ENCODE assay signal across 9 cellular contexts in genomic region chr7:27200761-27201230, GRCh38. TPM values are rescaled to one million over a fixed set of nuclear protein-coding genes. Genes with fewer than 3 reads are reported as not detected.
A peak's percentile ranks its signal among the peaks of the same experiment; 100 is the strongest.
DNase-seq lines count a peak whose midpoint lies in the region; ATAC-seq and TF ChIP-seq lines count a peak whose summit lies in the region.
"Had no signal": no experiment of that assay in that cellular context is flagged by ENCODE, and none has a peak within 500 bp of the region (broad histone marks: within the 10 kb centered on the region; RNA-seq: fewer than 3 reads in every experiment).

No MANE protein-coding gene starts in this region.

- peaks cover 42% of the 10 kb centered on the region for H3K4me1 Mint-ChIP-seq in CD8-positive, alpha-beta T cell (ENCODE audit: low read depth)
- H3K4me1 Mint-ChIP-seq in brain (peaks cover 21% of the 10 kb centered on the region), nephron progenitor cell (peaks cover 23% of the 10 kb centered on the region)

- TF ChIP-seq POLR2A in thyroid gland (IDR thresholded peaks at IDR 0.05), result no peak

- H3K9me3 Mint-ChIP-seq in CD8-positive, alpha-beta T cell, result no peaks in the 10 kb centered on the region
- peaks cover 0 to 2% (median 0%) of the 10 kb centered on the region in 5 experiments for H3K9me3 Mint-ChIP-seq in brain
- H3K9me3 Mint-ChIP-seq in nephron progenitor cell, result no peaks in the 10 kb centered on the region
- H3K9me3 Mint-ChIP-seq: activated T-helper 2 cell treated with anti-CD3 and anti-CD28 coated beads, Interferon-gamma antibody, Interleukin-2, Interleukin-4, amounts not matched to agents 10 μg/mL and 5 μg/mL and 100 μg/mL, durations not matched to agents 14 hours and 24 hours and 36 hours had no signal

- POLR2A ChIA-PET in CD8-positive, alpha-beta T cell (lab: Charles Lee), result no interaction called here

- peaks cover 42% of the 10 kb centered on the region for H3K4me1 ChIP-seq in CD8-positive, alpha-beta T cell (ENCODE audit: insufficient read depth, low read length)
- H3K4me1 ChIP-seq in thyroid gland, result peaks cover 9 to 37% of the 10 kb centered on the region in 2 donors

- CTCF ChIA-PET in CD8-positive, alpha-beta T cell (lab: Charles Lee), result interaction anchor here (3.1 kb wide), 1 partner anchor 10 kb away, joined by 12 read pairs; no protein-coding TSS in a partner anchor

- H3K27ac Mint-ChIP-seq in CD8-positive, alpha-beta T cell, result no peak overlapping the region
- H3K27ac Mint-ChIP-seq in brain, result peak overlapping the region in 1 of 5 experiments; percentile 47
- H3K27ac Mint-ChIP-seq in nephron progenitor cell, result no peak overlapping the region
- H3K27ac Mint-ChIP-seq: activated T-helper 2 cell treated with anti-CD3 and anti-CD28 coated beads, Interferon-gamma antibody, Interleukin-2, Interleukin-4, amounts not matched to agents 10 μg/mL and 5 μg/mL and 100 μg/mL, durations not matched to agents 14 hours and 24 hours and 36 hours had no signal

- no peaks in the 10 kb centered on the region for H3K36me3 ChIP-seq in CD8-positive, alpha-beta T cell (ENCODE audit: insufficient read depth, low read length)
- no peaks in the 10 kb centered on the region for H3K36me3 ChIP-seq in thyroid gland

- H3K4me3 ChIP-seq in CD8-positive, alpha-beta T cell (ENCODE audit: low read depth, low read length), result no peak overlapping the region
- H3K4me3 ChIP-seq in thyroid gland (replicated peaks in 1 of 3), result no peak overlapping the region

- H3K27me3 Mint-ChIP-seq in CD8-positive, alpha-beta T cell (ENCODE audit: low read depth), result peaks cover 82% of the 10 kb centered on the region
- H3K27me3 Mint-ChIP-seq in brain (peaks cover 97% of the 10 kb centered on the region), nephron progenitor cell (ENCODE audit: low read depth, poor library complexity) (peaks cover 97% of the 10 kb centered on the region)

- no peak overlapping the region for H3K27ac ChIP-seq in CD8-positive, alpha-beta T cell (ENCODE audit: low read depth, low read length)
- no peak overlapping the region for H3K27ac ChIP-seq in thyroid gland

- TF ChIP-seq CTCF in CD8-positive, alpha-beta T cell (IDR thresholded peaks at IDR 0.05), result no peak
- TF ChIP-seq CTCF in brain (conservative IDR thresholded peaks at IDR 0.05) (no peak), nephron progenitor cell (IDR thresholded peaks at IDR 0.05) (no peak), thyroid gland (IDR thresholded peaks at IDR 0.05) (no peak)

- peak overlapping the region; percentile 64 for H3K4me3 Mint-ChIP-seq in CD8-positive, alpha-beta T cell
- H3K4me3 Mint-ChIP-seq in brain, result peak overlapping the region; percentile 51 to 85 (median 78)
- peak overlapping the region; percentile 74 for H3K4me3 Mint-ChIP-seq in nephron progenitor cell

- DNase-seq in CD8-positive, alpha-beta T cell, result peak in 1 of 7 experiments; percentile 42
- DNase-seq in LoVo (ENCODE audit: low spot score) (peak; percentile 44), nephron progenitor cell (no peak), thyroid gland (no peak), ureter (ENCODE audit: low spot score) (no peak)

- WGBS in thyroid gland, 2 donors, result 5 to 12% methylated on average over 8 to 9 of the region's 9 CpGs

- ATAC-seq in CD8-positive, alpha-beta T cell, result no peak
- ATAC-seq in HG03378 (IDR thresholded peaks at IDR 0.05; ENCODE audit: unreplicated experiment) (no peak), HG03457 (IDR thresholded peaks at IDR 0.05; ENCODE audit: unreplicated experiment) (no peak)

- H3K9me3 ChIP-seq in CD8-positive, alpha-beta T cell (ENCODE audit: low read length), result no peaks in the 10 kb centered on the region
- H3K9me3 ChIP-seq in thyroid gland, result no peaks in the 10 kb centered on the region

- H3K27me3 ChIP-seq in CD8-positive, alpha-beta T cell (ENCODE audit: insufficient read depth, low read length), result peaks cover 70% of the 10 kb centered on the region
- H3K27me3 ChIP-seq in thyroid gland, result peaks cover 78% of the 10 kb centered on the region

- no peaks in the 10 kb centered on the region for H3K36me3 Mint-ChIP-seq in CD8-positive, alpha-beta T cell
- H3K36me3 Mint-ChIP-seq in brain (no peaks in the 10 kb centered on the region), nephron progenitor cell (ENCODE audit: low read depth) (no peaks in the 10 kb centered on the region)

- intact Hi-C loops in CD8-positive, alpha-beta T cell (cut with DNase I, micrococcal nuclease), result no loop called here
- intact Hi-C loops in thyroid gland (cut with DNase I), result loop anchor here (10.0 kb wide), 1 partner anchor 724 kb away; no protein-coding TSS in a partner anchor

RNA-seq across cellular contexts. Expression of gene HOXA13, which starts 0.9 kb away (rescaled TPM):
- not detected for total RNA-seq in CD8-positive, alpha-beta T cell
- 0.54 TPM for polyA plus RNA-seq in brain (ENCODE audit: insufficient read depth, low read depth, low replicate concordance)
- total RNA-seq in thyroid gland, result not detected
- total RNA-seq in ureter, result 15.6 TPM
- total RNA-seq: activated T-helper 2 cell treated with anti-CD3 and anti-CD28 coated beads, Interferon-gamma antibody, Interleukin-2, Interleukin-4, amounts not matched to agents 10 μg/mL and 5 μg/mL and 100 μg/mL, durations not matched to agents 14 hours and 24 hours and 36 hours had no signal

RNA-seq across cellular contexts. Expression of gene HOXA11, which starts 15.8 kb away (rescaled TPM):
- not detected for total RNA-seq in CD8-positive, alpha-beta T cell
- polyA plus RNA-seq in brain (ENCODE audit: insufficient read depth, low read depth, low replicate concordance), result 20.1 TPM
- total RNA-seq in thyroid gland (not detected), ureter (16.6 TPM)
- total RNA-seq: activated T-helper 2 cell treated with anti-CD3 and anti-CD28 coated beads, Interferon-gamma antibody, Interleukin-2, Interleukin-4, amounts not matched to agents 10 μg/mL and 5 μg/mL and 100 μg/mL, durations not matched to agents 14 hours and 24 hours and 36 hours had no signal

RNA-seq across cellular contexts. Expression of gene HOXA10, which starts 26.7 kb away (rescaled TPM):
- not detected for total RNA-seq in CD8-positive, alpha-beta T cell
- polyA plus RNA-seq in brain (ENCODE audit: insufficient read depth, low read depth, low replicate concordance), result 62.0 TPM
- 1 to 10 TPM in 1 of 4 donors, not detected in 3; 4.0 TPM for total RNA-seq in thyroid gland
- 15.3 TPM for total RNA-seq in ureter
- total RNA-seq: activated T-helper 2 cell treated with anti-CD3 and anti-CD28 coated beads, Interferon-gamma antibody, Interleukin-2, Interleukin-4, amounts not matched to agents 10 μg/mL and 5 μg/mL and 100 μg/mL, durations not matched to agents 14 hours and 24 hours and 36 hours had no signal

RNA-seq across cellular contexts. Expression of gene HOXA9, which starts 35.5 kb away (rescaled TPM):
- not detected for total RNA-seq in CD8-positive, alpha-beta T cell
- polyA plus RNA-seq in brain (ENCODE audit: insufficient read depth, low read depth, low replicate concordance), result 1.1 TPM
- total RNA-seq in thyroid gland (1 to 10 TPM in 1 of 4 donors, under 1 TPM in 2, not detected in 1; 0.63 to 1.9 (median 0.67) TPM), ureter (7.4 TPM)
- total RNA-seq: activated T-helper 2 cell treated with anti-CD3 and anti-CD28 coated beads, Interferon-gamma antibody, Interleukin-2, Interleukin-4, amounts not matched to agents 10 μg/mL and 5 μg/mL and 100 μg/mL, durations not matched to agents 14 hours and 24 hours and 36 hours had no signal

RNA-seq across cellular contexts. Expression of gene EVX1, which starts 41.8 kb away (rescaled TPM):
- under 1 TPM in 1 of 2 experiments, not detected in 1; 0.24 TPM for total RNA-seq in CD8-positive, alpha-beta T cell
- 0.27 TPM for polyA plus RNA-seq in brain (ENCODE audit: insufficient read depth, low read depth, low replicate concordance)
- total RNA-seq in thyroid gland (not detected), ureter (5.6 TPM)
- total RNA-seq: activated T-helper 2 cell treated with anti-CD3 and anti-CD28 coated beads, Interferon-gamma antibody, Interleukin-2, Interleukin-4, amounts not matched to agents 10 μg/mL and 5 μg/mL and 100 μg/mL, durations not matched to agents 14 hours and 24 hours and 36 hours had no signal

Comparison
In these comparisons a context has a peak if more than half of its experiments do, and no peak if none do; other contexts are left out.
1. RNA of gene HOXA13, which starts 0.9 kb away (total RNA-seq): 15.6 TPM in ureter (single experiment); not detected in CD8-positive, alpha-beta T cell and not detected in thyroid gland; every median in the first group is over 10 times any median in the second.
2. RNA of gene HOXA11, which starts 15.8 kb away (total RNA-seq): 16.6 TPM in ureter (single experiment); not detected in CD8-positive, alpha-beta T cell and not detected in thyroid gland; every median in the first group is over 10 times any median in the second.
3. Peak in every context shown above with its lines, with median percentiles within 50 percentile points of each other: H3K4me3 Mint-ChIP-seq.